ENCODE assay signal across 32 cellular contexts in the genomic region with DNA sequence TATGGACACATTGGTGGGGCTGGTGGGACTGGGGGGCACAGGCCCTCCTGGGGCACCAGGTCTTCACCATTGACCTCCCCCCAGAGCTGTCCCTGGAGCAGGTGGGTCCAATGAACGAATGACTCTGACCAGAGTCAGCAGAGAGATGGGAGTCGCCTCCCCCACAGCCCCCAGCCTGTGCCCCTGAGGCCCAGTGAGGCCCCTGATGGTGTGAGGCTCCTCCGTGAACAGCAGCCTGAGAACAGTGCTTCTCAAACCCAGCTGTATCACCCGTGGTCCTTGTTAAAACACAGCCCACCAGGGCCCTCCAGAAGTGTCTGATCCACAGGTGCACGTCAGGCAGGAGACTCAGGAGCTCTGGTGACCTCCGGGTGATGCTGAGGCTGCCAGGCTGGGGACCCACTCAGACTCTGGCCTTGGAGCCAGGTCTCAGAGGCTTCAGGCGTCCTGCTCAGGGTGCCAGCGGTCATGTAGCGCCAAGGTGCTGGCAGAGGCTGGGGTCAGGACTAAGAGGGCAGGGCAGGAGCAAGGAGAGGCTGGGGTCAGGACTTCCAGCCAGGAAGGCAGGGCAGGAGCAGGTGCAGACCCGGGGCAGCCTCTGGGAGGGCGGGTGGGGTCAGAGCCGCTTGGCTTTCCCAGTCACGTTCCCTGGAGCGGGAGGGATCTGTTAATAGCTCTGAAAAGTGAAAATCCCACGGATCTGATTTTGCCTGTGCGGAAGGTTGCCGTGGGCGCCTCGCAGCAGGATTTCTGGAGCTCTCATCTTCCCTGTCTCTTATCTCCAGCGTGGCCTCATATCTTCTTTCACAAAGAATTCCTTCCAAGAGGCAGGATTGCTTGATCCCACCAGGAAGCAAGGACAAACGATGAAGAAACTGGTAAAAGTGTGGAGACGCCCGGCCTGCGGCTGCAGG. TPM values are rescaled to one million over a fixed set of nuclear protein-coding genes. Genes with fewer than 3 reads are reported as not detected.
"Had no signal": no experiment of that assay in that cellular context is flagged by ENCODE, and none has a peak within 500 bp of the region (broad histone marks: within the 10 kb centered on the region; RNA-seq: fewer than 3 reads in every experiment).

No MANE protein-coding gene starts in this region.

- H3K9me3 ChIP-seq: adrenal gland, body of pancreas, breast epithelium, Peyer's patch, SJCRH30 had no signal

- H3K4me3 ChIP-seq: adrenal gland, body of pancreas, breast epithelium, Peyer's patch, SJCRH30, SK-N-MC had no signal

- H3K4me3 Mint-ChIP-seq: activated CD4-positive, alpha-beta T cell treated with anti-CD3 and anti-CD28 coated beads, Interleukin-2, amount 10 ng/mL, durations not matched to agents 24 days and 14 days; activated CD8-positive, alpha-beta T cell treated with anti-CD3 and anti-CD28 coated beads for 36 hours; activated naive CD4-positive, alpha-beta T cell treated with anti-CD3 and anti-CD28 coated beads for 36 hours; activated T-cell treated with anti-CD3 and anti-CD28 coated beads, Interleukin-2, amount 50 U/mL, for 24 hours had no signal

- H3K27ac ChIP-seq: adrenal gland, body of pancreas, breast epithelium, Peyer's patch, SJCRH30, SK-N-MC had no signal

- H3K4me1 Mint-ChIP-seq: activated CD4-positive, alpha-beta T cell treated with anti-CD3 and anti-CD28 coated beads, Interleukin-2, amount 10 ng/mL, durations not matched to agents 24 days and 14 days had no signal

- H3K36me3 ChIP-seq: adrenal gland, breast epithelium, Peyer's patch, SJCRH30 had no signal

- H3K9me3 Mint-ChIP-seq: activated naive CD4-positive, alpha-beta T cell treated with anti-CD3 and anti-CD28 coated beads for 36 hours; activated naive CD4-positive, alpha-beta T cell treated with anti-CD3 and anti-CD28 coated beads, Interleukin-2, amount 50 U/mL, for 72 hours; activated T-cell treated with anti-CD3 and anti-CD28 coated beads, Interleukin-2, amount 50 U/mL, for 24 hours had no signal

- H3K27ac Mint-ChIP-seq: activated CD4-positive, alpha-beta T cell treated with anti-CD3 and anti-CD28 coated beads, Interleukin-2, amount 10 ng/mL, durations not matched to agents 24 days and 14 days; activated CD8-positive, alpha-beta T cell treated with anti-CD3 and anti-CD28 coated beads for 36 hours; activated naive CD4-positive, alpha-beta T cell treated with anti-CD3 and anti-CD28 coated beads for 36 hours; activated naive CD4-positive, alpha-beta T cell treated with anti-CD3 and anti-CD28 coated beads, Interleukin-2, amount 50 U/mL, for 72 hours; activated T-cell treated with anti-CD3 and anti-CD28 coated beads, Interleukin-2, amount 50 U/mL, for 24 hours; activated T-helper 2 cell treated with anti-CD3 and anti-CD28 coated beads, Interferon-gamma antibody, Interleukin-2, Interleukin-4, amounts not matched to agents 10 μg/mL and 5 μg/mL and 100 μg/mL, durations not matched to agents 14 hours and 24 hours and 36 hours had no signal

- H3K4me1 ChIP-seq: adrenal gland, body of pancreas, breast epithelium, Peyer's patch, SJCRH30 had no signal

- H3K27me3 ChIP-seq: Peyer's patch, SJCRH30 had no signal

- DNase-seq: activated CD4-positive, alpha-beta T cell treated with anti-CD3 and anti-CD28 coated beads, Interleukin-2, amount 10 ng/mL, durations not matched to agents 24 days and 14 days; activated CD4-positive, alpha-beta T cell treated with anti-CD3 and anti-CD28 coated beads, Interleukin-2, amount 50 U/mL, for 4 hours; activated CD8-positive, alpha-beta T cell treated with anti-CD3 and anti-CD28 coated beads for 36 hours; activated gamma-delta T cell; activated naive CD4-positive, alpha-beta T cell treated with anti-CD3 and anti-CD28 coated beads for 36 hours; activated T-cell treated with anti-CD3 and anti-CD28 coated beads, Interleukin-2, amount 50 U/mL, for 24 hours; adrenal gland; body of pancreas; Kasumi-1; KG1; MM.1S; MV-4-11; NCI-H1092; NCI-H1436 treated with DMSO at 0.1 percent for 48 hours; NCI-H1694 treated with DMSO at 0.1 percent for 48 hours; NCI-H2029; NCI-H345; NCI-H524 treated with DMSO at 0.1 percent for 48 hours; PC-3; Peyer's patch; RPMI8226; SHP77; SJCRH30; T1000 had no signal

- ATAC-seq: activated CD8-positive, alpha-beta T cell treated with anti-CD3 and anti-CD28 coated beads for 36 hours; activated naive CD4-positive, alpha-beta T cell treated with anti-CD3 and anti-CD28 coated beads, Interleukin-2, amount 50 U/mL, for 72 hours; body of pancreas; PC-3 had no signal

- H3K27me3 Mint-ChIP-seq: activated CD4-positive, alpha-beta T cell treated with anti-CD3 and anti-CD28 coated beads, Interleukin-2, amount 10 ng/mL, durations not matched to agents 24 days and 14 days had no signal

RNA-seq across cellular contexts. Expression of a gene that starts 35.0 kb away (rescaled TPM):
- total RNA-seq: activated CD4-positive, alpha-beta T cell treated with anti-CD3 and anti-CD28 coated beads, Interleukin-2, amount 10 ng/mL, durations not matched to agents 24 days and 14 days; activated CD8-positive, alpha-beta memory T cell treated with anti-CD3 and anti-CD28 coated beads for 36 hours; activated CD8-positive, alpha-beta T cell treated with anti-CD3 and anti-CD28 coated beads for 36 hours; activated T-helper 2 cell treated with anti-CD3 and anti-CD28 coated beads, Interferon-gamma antibody, Interleukin-2, Interleukin-4, amounts not matched to agents 10 μg/mL and 5 μg/mL and 100 μg/mL, durations not matched to agents 14 hours and 24 hours and 36 hours; body of pancreas; NCI-H460; Peyer's patch; T-helper 1 cell treated with Interleukin-12 subunit alpha and Interleukin-12 subunit beta and Interleukin-4 antibody, amounts not matched to agents 30 ng/mL and 1 ng/mL, for 36 hours; T-helper 2 cell treated with Interferon-gamma antibody and Interleukin-4, amounts not matched to agents 100 ng/mL and 5 ng/mL, for 36 hours had no signal
